8 cellular contexts compared by ENCODE assay signal in genomic region chr12:12582895-12583303, GRCh38. TPM values are rescaled to one million over a fixed set of nuclear protein-coding genes. Genes with fewer than 3 reads are reported as not detected.
DNase-seq lines count a peak whose midpoint lies in the region; ATAC-seq, FAIRE-seq and TF ChIP-seq lines count a peak whose summit lies in the region.

No MANE protein-coding gene starts in this region.

- H3K4me3 ChIP-seq in HepG2 (replicated peaks in 1 of 3; ENCODE audit: insufficient read depth in 1 of 3, low read depth in 2 of 3, low read length in 3 of 3): peak overlapping the region in 1 of 3 experiments; percentile 24; a peak in 1 of 6 replicates
- no peak overlapping the region for H3K4me3 ChIP-seq in body of pancreas

- peak; percentile 93 for ATAC-seq in GM18867 (IDR thresholded peaks at IDR 0.05; ENCODE audit: unreplicated experiment)
- ATAC-seq in HG02623 (IDR thresholded peaks at IDR 0.05; ENCODE audit: unreplicated experiment): peak; percentile 87
- peak; percentile 68 for ATAC-seq in HepG2
- ATAC-seq in body of pancreas: no peak

- intact Hi-C loops in HepG2 (cut with micrococcal nuclease; ENCODE audit: unreplicated experiment): no loop called here
- intact Hi-C loops in body of pancreas (cut with DNase I): no loop called here

- TF ChIP-seq CTCF in HepG2 (CRISPR knock-in tag; IDR thresholded peaks at IDR 0.05) (no peak), body of pancreas (IDR thresholded peaks at IDR 0.05) (no peak)

- no peaks in the 10 kb centered on the region for H4K20me1 ChIP-seq in HepG2 (ENCODE audit: insufficient read depth, low read length)

- DNase-seq in RKO (ENCODE audit: low spot score): peak; percentile 37
- DNase-seq in HepG2 (ENCODE audit: low spot score): peak; percentile 71
- DNase-seq in HPDE6-E6E7 (ENCODE audit: extremely low spot score): no peak
- no peak for DNase-seq in NK-92 treated with Interleukin-12 subunit alpha and Interleukin-12 subunit beta, amount 100 ng/mL, for 24 hours (lab: John Stamatoyannopoulos, UW)
- DNase-seq in body of pancreas: no peak
- DNase-seq in hippocampal formation (lab: John Stamatoyannopoulos, UW): no peak

- H3K79me2 ChIP-seq in HepG2 (ENCODE audit: insufficient read depth, low read length): no peaks in the 10 kb centered on the region

- H3K4me1 ChIP-seq in HepG2 (ENCODE audit: insufficient read depth, low read length) (peaks cover 35% of the 10 kb centered on the region), body of pancreas (peaks cover 5% of the 10 kb centered on the region)

- H3K27ac ChIP-seq in HepG2 (ENCODE audit: extremely low read length, insufficient read depth, low read length) (no peak overlapping the region), body of pancreas (no peak overlapping the region)

- TF ChIP-seq POLR2A in HepG2 (IDR thresholded peaks at IDR 0.05; ENCODE audit: insufficient read depth in 1 of 2, low read depth in 2 of 2, low read length in 2 of 2) (no peak), body of pancreas (IDR thresholded peaks at IDR 0.05) (no peak)

- in situ Hi-C loops in HepG2 (cut with HindIII; ENCODE audit: extremely low pct_ligation_motif_present, low pct_unique_long_range_greater_than_20kb): no loop called here

- TF ChIP-seq EP300 in HepG2 (IDR thresholded peaks at IDR 0.05; ENCODE audit: low read depth in 2 of 2, low read length in 2 of 2) (no peak), HepG2 (CRISPR knock-in tag; IDR thresholded peaks at IDR 0.05; ENCODE audit: borderline replicate concordance) (no peak)

- H3K27me3 ChIP-seq in HepG2 (ENCODE audit: control insufficient read depth in 1 of 2, insufficient read depth in 2 of 2, low read length in 2 of 2) (no peaks in the 10 kb centered on the region), body of pancreas (no peaks in the 10 kb centered on the region)

- H3K36me3 ChIP-seq in HepG2 (replicated peaks in 1 of 2; ENCODE audit: control insufficient read depth in 1 of 2, insufficient read depth in 2 of 2, low read length in 2 of 2) (no peaks in the 10 kb centered on the region), body of pancreas (replicated peaks in 1 of 2; ENCODE audit: insufficient read depth in 1 of 2, low read depth in 2 of 2) (no peaks in the 10 kb centered on the region)

- peak; percentile 51 for FAIRE-seq in HepG2 (lab: Jason Lieb, UNC)

- H3K9ac ChIP-seq in HepG2 (ENCODE audit: insufficient read depth, low read depth, low read length): no peak overlapping the region

- TF ChIP-seq RAD21 in HepG2 (CRISPR knock-in tag; IDR thresholded peaks at IDR 0.05): no peak

- POLR2A ChIA-PET in HepG2 (lab: Yijun Ruan, JAX): no interaction called here

- no TSS peak for BruUV-seq in HepG2 (replicated peaks; lab: Mats Ljungman, UMichigan)

- CTCF ChIA-PET in HepG2 (lab: Yijun Ruan, JAX; ENCODE audit: low intra/inter-chr PET ratio, low total read pairs): no interaction called here

- peak overlapping the region; percentile 69 for H3K4me2 ChIP-seq in HepG2 (ENCODE audit: low read depth, low read length)

- H3K9me3 ChIP-seq in HepG2 (ENCODE audit: low read length) (no peaks in the 10 kb centered on the region), body of pancreas (no peaks in the 10 kb centered on the region)

- H2AFZ ChIP-seq in HepG2 (ENCODE audit: low read length): no peak overlapping the region

- WGBS in HepG2 (ENCODE audit: low lambda C conversion rate): 1% methylated on average over 6 of the region's 6 CpGs
- WGBS in body of pancreas, 2 donors: 56% methylated on average over 6 of the region's 6 CpGs

TF ChIP-seq in HepG2, 621 proteins besides CTCF, POLR2A, EP300 and RAD21 (continues in another document):
- TF ChIP-seq TMF1 (CRISPR knock-in tag; IDR thresholded peaks at IDR 0.05; ENCODE audit: low read depth): no peak
- 0 out of 2 replicates have a peak, but pooled peaks have one; percentile 11 for TF ChIP-seq SAP130 (CRISPR knock-in tag; IDR thresholded peaks at IDR 0.05; ENCODE audit: low read depth)
- peak; percentile 76; the same call in 1 of the 2 replicates for TF ChIP-seq ZBTB21 (CRISPR knock-in tag; IDR thresholded peaks at IDR 0.05)
- no peak for TF ChIP-seq ZNF101 (CRISPR knock-in tag; IDR thresholded peaks at IDR 0.05; ENCODE audit: borderline replicate concordance, low read depth)

RNA-seq across cellular contexts. Expression of gene DUSP16, which starts 20.2 kb away (rescaled TPM):
- total RNA-seq in HepG2 (2016; rRNA removed; fragmentation: Illumina TruSeq; extraction: Trizol): 46.6 and 69.1 TPM in 2 replicates
- total RNA-seq in HepG2 (2016; cell fraction: cytosol; rRNA removed; fragmentation: Illumina TruSeq; extraction: Trizol; ENCODE audit: low read depth): 75.4 and 77.4 TPM in 2 replicates
- 45.6 and 69.2 TPM in 2 replicates for total RNA-seq in HepG2 (2016; cell fraction: insoluble cytoplasmic fraction; rRNA removed; fragmentation: Illumina TruSeq; extraction: Trizol)
- total RNA-seq in HepG2 (2016; cell fraction: membrane; rRNA removed; fragmentation: Illumina TruSeq; extraction: Trizol): 44.8 and 48.7 TPM in 2 replicates
- total RNA-seq in HepG2 (2016; cell fraction: nucleus; rRNA removed; fragmentation: Illumina TruSeq; extraction: Trizol): 37.1 and 40.3 TPM in 2 replicates
- polyA plus RNA-seq in HepG2 (2011; rRNA removed): 33.8 and 45.7 TPM in 2 replicates
- 38.7 and 54.1 TPM in 2 replicates for polyA plus RNA-seq in HepG2 (2011; cell fraction: cytosol; rRNA removed)
- 18.4 and 20.7 TPM in 2 replicates for polyA plus RNA-seq in HepG2 (2011; cell fraction: nucleus; rRNA removed)
- 38.8 and 40.2 TPM in 2 replicates for polyA plus RNA-seq in HepG2 (2012)
- polyA plus RNA-seq in HepG2 (2016; cell fraction: cytosol; fragmentation: Illumina TruSeq; extraction: Trizol; ENCODE audit: low read depth): 2.3 and 2.6 TPM in 2 replicates
- polyA plus RNA-seq in HepG2 (2016; cell fraction: insoluble cytoplasmic fraction; fragmentation: Illumina TruSeq; extraction: Trizol; ENCODE audit: low read depth): 45.8 and 48.8 TPM in 2 replicates
- polyA plus RNA-seq in HepG2 (2016; cell fraction: membrane; fragmentation: Illumina TruSeq; extraction: Trizol; ENCODE audit: low read depth): 11.5 and 13.5 TPM in 2 replicates
- polyA plus RNA-seq in HepG2 (2016; cell fraction: nucleus; fragmentation: Illumina TruSeq; extraction: Trizol; ENCODE audit: insufficient read depth, low read depth): 29.0 and 30.6 TPM in 2 replicates
- 16.0 and 66.0 TPM in 2 replicates for polyA minus RNA-seq in HepG2 (2011; rRNA and poly(A)+ RNA removed; ENCODE audit: low replicate concordance)
- 50.3 and 55.0 TPM in 2 replicates for polyA minus RNA-seq in HepG2 (2011; cell fraction: cytosol; rRNA and poly(A)+ RNA removed)
- 53.4 and 59.3 TPM in 2 replicates for polyA minus RNA-seq in HepG2 (2011; cell fraction: nucleus; rRNA and poly(A)+ RNA removed)
- 10 to 100 TPM; 30.3 to 32.9 TPM for total RNA-seq in body of pancreas

RNA-seq across cellular contexts. Expression of gene CREBL2, which starts 28.8 kb away (rescaled TPM):
- total RNA-seq in HepG2 (2016; rRNA removed; fragmentation: Illumina TruSeq; extraction: Trizol): 6.9 and 10.1 TPM in 2 replicates
- total RNA-seq in HepG2 (2016; cell fraction: cytosol; rRNA removed; fragmentation: Illumina TruSeq; extraction: Trizol; ENCODE audit: low read depth): 2.9 and 3.5 TPM in 2 replicates
- total RNA-seq in HepG2 (2016; cell fraction: insoluble cytoplasmic fraction; rRNA removed; fragmentation: Illumina TruSeq; extraction: Trizol): 7.6 and 9.8 TPM in 2 replicates
- 9.4 and 10.1 TPM in 2 replicates for total RNA-seq in HepG2 (2016; cell fraction: membrane; rRNA removed; fragmentation: Illumina TruSeq; extraction: Trizol)
- total RNA-seq in HepG2 (2016; cell fraction: nucleus; rRNA removed; fragmentation: Illumina TruSeq; extraction: Trizol): 4.8 and 5.8 TPM in 2 replicates
- polyA plus RNA-seq in HepG2 (2011; rRNA removed): 8.4 TPM in 2 replicates
- 6.0 and 8.1 TPM in 2 replicates for polyA plus RNA-seq in HepG2 (2011; cell fraction: cytosol; rRNA removed)
- 2.7 and 3.6 TPM in 2 replicates for polyA plus RNA-seq in HepG2 (2011; cell fraction: nucleus; rRNA removed)
- polyA plus RNA-seq in HepG2 (2012): 7.8 and 8.1 TPM in 2 replicates
- 3.6 and 3.7 TPM in 2 replicates for polyA plus RNA-seq in HepG2 (2016; cell fraction: cytosol; fragmentation: Illumina TruSeq; extraction: Trizol; ENCODE audit: low read depth)
- 9.2 and 9.4 TPM in 2 replicates for polyA plus RNA-seq in HepG2 (2016; cell fraction: insoluble cytoplasmic fraction; fragmentation: Illumina TruSeq; extraction: Trizol; ENCODE audit: low read depth)
- polyA plus RNA-seq in HepG2 (2016; cell fraction: membrane; fragmentation: Illumina TruSeq; extraction: Trizol; ENCODE audit: low read depth): 6.7 and 7.3 TPM in 2 replicates
- 5.8 and 6.1 TPM in 2 replicates for polyA plus RNA-seq in HepG2 (2016; cell fraction: nucleus; fragmentation: Illumina TruSeq; extraction: Trizol; ENCODE audit: insufficient read depth, low read depth)
- 5.8 and 9.0 TPM in 2 replicates for polyA minus RNA-seq in HepG2 (2011; rRNA and poly(A)+ RNA removed; ENCODE audit: low replicate concordance)
- polyA minus RNA-seq in HepG2 (2011; cell fraction: cytosol; rRNA and poly(A)+ RNA removed): 5.5 and 6.2 TPM in 2 replicates
- 13.5 and 13.8 TPM in 2 replicates for polyA minus RNA-seq in HepG2 (2011; cell fraction: nucleus; rRNA and poly(A)+ RNA removed)
- 10 to 100 TPM; 13.8 to 31.4 TPM for total RNA-seq in body of pancreas

Comparison
In these comparisons a context has a peak if more than half of its experiments do, and no peak if none do; other contexts are left out.
1. DNase-seq: peak in RKO (single experiment) and HepG2 (single experiment); none in HPDE6-E6E7 (single experiment), NK-92 treated with Interleukin-12 subunit alpha and Interleukin-12 subunit beta, amount 100 ng/mL, for 24 hours (single experiment), body of pancreas (0 of 4) and hippocampal formation (0 of 2).